In the genomic region with DNA sequence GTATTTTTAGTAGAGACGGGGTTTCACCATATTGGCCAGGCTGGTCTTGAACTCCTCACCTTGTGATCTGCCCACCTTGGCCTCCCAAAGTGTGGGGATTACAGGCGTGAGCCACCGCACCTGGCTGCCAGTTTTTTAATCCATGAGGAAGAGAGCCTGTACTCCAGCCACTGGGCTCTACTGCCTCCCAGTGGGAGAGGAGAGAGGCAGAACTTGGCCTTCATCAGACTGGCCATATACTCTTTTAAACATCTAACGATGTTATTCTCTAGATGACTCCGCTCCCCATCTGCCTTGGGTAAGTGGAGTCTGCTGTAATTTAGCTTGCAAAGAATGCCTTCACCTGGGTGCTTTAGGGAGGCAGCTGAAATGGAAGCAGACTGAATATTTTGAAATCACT, we compare ENCODE assay signal across 1 cellular context.
TF ChIP-seq lines count a peak whose summit lies in the region.

No MANE protein-coding gene starts in this region.

TF ChIP-seq in SK-N-SH treated with all-trans-retinoic acid at 6 μM for 48 hours, 23 proteins besides CTCF, POLR2A, EP300 and RAD21 (continued from another document):
- TF ChIP-seq, protein P1, sequence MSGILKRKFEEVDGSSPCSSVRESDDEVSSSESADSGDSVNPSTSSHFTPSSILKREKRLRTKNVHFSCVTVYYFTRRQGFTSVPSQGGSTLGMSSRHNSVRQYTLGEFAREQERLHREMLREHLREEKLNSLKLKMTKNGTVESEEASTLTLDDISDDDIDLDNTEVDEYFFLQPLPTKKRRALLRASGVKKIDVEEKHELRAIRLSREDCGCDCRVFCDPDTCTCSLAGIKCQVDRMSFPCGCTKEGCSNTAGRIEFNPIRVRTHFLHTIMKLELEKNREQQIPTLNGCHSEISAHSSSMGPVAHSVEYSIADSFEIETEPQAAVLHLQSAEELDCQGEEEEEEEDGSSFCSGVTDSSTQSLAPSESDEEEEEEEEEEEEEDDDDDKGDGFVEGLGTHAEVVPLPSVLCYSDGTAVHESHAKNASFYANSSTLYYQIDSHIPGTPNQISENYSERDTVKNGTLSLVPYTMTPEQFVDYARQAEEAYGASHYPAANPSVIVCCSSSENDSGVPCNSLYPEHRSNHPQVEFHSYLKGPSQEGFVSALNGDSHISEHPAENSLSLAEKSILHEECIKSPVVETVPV (CRISPR knock-in tag; IDR thresholded peaks at IDR 0.05): no peak
- TF ChIP-seq ZFP3 (CRISPR knock-in tag; IDR thresholded peaks at IDR 0.05) (no peak), TCF4 (CRISPR knock-in tag; IDR thresholded peaks at IDR 0.05; ENCODE audit: borderline replicate concordance) (no peak), CREB5 (CRISPR knock-in tag; IDR thresholded peaks at IDR 0.05; ENCODE audit: low read depth) (no peak), PPARA (CRISPR knock-in tag; IDR thresholded peaks at IDR 0.05; ENCODE audit: borderline replicate concordance) (no peak), OSR1 (CRISPR knock-in tag; IDR thresholded peaks at IDR 0.05) (no peak), PATZ1 (CRISPR knock-in tag; IDR thresholded peaks at IDR 0.05; ENCODE audit: borderline replicate concordance) (no peak), GLIS3 (CRISPR knock-in tag; IDR thresholded peaks at IDR 0.05) (no peak), ZC3H10 (CRISPR knock-in tag; IDR thresholded peaks at IDR 0.05) (no peak), TOX (CRISPR knock-in tag; IDR thresholded peaks at IDR 0.05; ENCODE audit: borderline replicate concordance) (no peak)
- TF ChIP-seq, protein P2, sequence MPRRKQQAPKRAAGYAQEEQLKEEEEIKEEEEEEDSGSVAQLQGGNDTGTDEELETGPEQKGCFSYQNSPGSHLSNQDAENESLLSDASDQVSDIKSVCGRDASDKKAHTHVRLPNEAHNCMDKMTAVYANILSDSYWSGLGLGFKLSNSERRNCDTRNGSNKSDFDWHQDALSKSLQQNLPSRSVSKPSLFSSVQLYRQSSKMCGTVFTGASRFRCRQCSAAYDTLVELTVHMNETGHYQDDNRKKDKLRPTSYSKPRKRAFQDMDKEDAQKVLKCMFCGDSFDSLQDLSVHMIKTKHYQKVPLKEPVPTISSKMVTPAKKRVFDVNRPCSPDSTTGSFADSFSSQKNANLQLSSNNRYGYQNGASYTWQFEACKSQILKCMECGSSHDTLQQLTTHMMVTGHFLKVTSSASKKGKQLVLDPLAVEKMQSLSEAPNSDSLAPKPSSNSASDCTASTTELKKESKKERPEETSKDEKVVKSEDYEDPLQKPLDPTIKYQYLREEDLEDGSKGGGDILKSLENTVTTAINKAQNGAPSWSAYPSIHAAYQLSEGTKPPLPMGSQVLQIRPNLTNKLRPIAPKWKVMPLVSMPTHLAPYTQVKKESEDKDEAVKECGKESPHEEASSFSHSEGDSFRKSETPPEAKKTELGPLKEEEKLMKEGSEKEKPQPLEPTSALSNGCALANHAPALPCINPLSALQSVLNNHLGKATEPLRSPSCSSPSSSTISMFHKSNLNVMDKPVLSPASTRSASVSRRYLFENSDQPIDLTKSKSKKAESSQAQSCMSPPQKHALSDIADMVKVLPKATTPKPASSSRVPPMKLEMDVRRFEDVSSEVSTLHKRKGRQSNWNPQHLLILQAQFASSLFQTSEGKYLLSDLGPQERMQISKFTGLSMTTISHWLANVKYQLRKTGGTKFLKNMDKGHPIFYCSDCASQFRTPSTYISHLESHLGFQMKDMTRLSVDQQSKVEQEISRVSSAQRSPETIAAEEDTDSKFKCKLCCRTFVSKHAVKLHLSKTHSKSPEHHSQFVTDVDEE (CRISPR knock-in tag; IDR thresholded peaks at IDR 0.05): no peak
